In the genomic region with DNA sequence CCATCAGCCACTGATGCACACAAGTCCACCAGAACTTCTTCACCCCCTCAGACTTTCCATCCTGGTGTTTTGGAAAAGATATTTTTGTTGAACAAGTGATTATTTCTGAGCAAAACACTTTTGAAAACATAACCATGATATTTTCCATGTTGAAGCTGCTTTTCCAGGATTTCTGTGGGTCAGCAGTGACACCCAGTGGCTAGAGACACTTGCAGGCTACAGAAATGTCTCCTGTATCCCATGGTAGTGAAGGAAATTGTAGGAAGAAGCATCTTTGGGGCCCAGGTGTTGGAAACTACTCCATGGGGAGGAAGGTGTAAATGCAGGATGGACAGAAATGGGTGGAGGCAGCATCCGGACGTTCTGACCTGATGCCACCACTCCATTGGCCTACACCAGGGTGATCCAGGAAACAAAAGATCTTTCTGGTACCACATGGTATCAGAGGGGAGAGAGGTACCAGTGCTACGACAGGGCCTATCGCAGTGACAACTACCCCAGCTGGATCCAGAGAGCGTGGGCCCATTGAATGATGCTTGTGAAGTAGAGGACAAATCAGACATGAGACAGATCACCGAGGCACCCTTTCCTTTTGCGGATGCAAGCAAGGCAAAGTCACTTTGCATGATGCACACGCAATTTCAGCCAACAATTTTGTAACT, we compare ENCODE assay signal across 8 cellular contexts.
DNase-seq lines count a peak whose midpoint lies in the region; ATAC-seq and TF ChIP-seq lines count a peak whose summit lies in the region.

No MANE protein-coding gene starts in this region.

- H3K4me3 ChIP-seq in astrocyte of the spinal cord (ENCODE audit: low read depth, low read length) (no peak overlapping the region), upper lobe of right lung (no peak overlapping the region)

- peaks cover 6% of the 10 kb centered on the region for H3K27me3 Mint-ChIP-seq in nephron progenitor cell (ENCODE audit: low read depth, poor library complexity)

- H3K9me3 Mint-ChIP-seq in nephron progenitor cell = no peaks in the 10 kb centered on the region

- H3K27ac ChIP-seq in upper lobe of right lung = no peak overlapping the region

- no peaks in the 10 kb centered on the region for H3K4me1 Mint-ChIP-seq in nephron progenitor cell

- H3K27ac Mint-ChIP-seq in nephron progenitor cell = no peak overlapping the region

- no peaks in the 10 kb centered on the region for H3K36me3 ChIP-seq in upper lobe of right lung

- peak; percentile 18 for TF ChIP-seq CTCF in astrocyte of the spinal cord (IDR thresholded peaks at IDR 0.05; ENCODE audit: low read depth, low read length)
- peak; percentile 30 for TF ChIP-seq CTCF in nephron progenitor cell (IDR thresholded peaks at IDR 0.05)
- TF ChIP-seq CTCF in upper lobe of right lung (IDR thresholded peaks at IDR 0.05) = no peak

- in situ Hi-C loops in astrocyte of the spinal cord (cut with HindIII; ENCODE audit: low sequenced_read_pairs) = no loop called here

- no peak overlapping the region for H3K4me3 Mint-ChIP-seq in nephron progenitor cell

- DNase-seq in DMS79 (lab: John Stamatoyannopoulos, UW) = peak; percentile 8
- DNase-seq in NCI-H1105 (lab: John Stamatoyannopoulos, UW) = peak; percentile 3
- DNase-seq in astrocyte of the spinal cord (ENCODE audit: low read depth, low spot score) = no peak
- DNase-seq in nephron progenitor cell = no peak
- no peak for DNase-seq in upper lobe of right lung
- no peak for DNase-seq in left ventricle myocardium superior
- no peak for DNase-seq in GDM1 (lab: John Stamatoyannopoulos, UW)

- H3K4me1 ChIP-seq in upper lobe of right lung = no peaks in the 10 kb centered on the region

- no peaks in the 10 kb centered on the region for H3K9me3 ChIP-seq in upper lobe of right lung

- intact Hi-C loops in upper lobe of right lung (cut with DNase I) (no loop called here), left ventricle myocardium superior (cut with micrococcal nuclease) (no loop called here)

- H3K36me3 Mint-ChIP-seq in nephron progenitor cell (ENCODE audit: low read depth) = no peaks in the 10 kb centered on the region

- no peak for ATAC-seq in upper lobe of right lung
- no peak for ATAC-seq in GM19324 (IDR thresholded peaks at IDR 0.05; ENCODE audit: low FRiP score, unreplicated experiment)
- no peak for ATAC-seq in left ventricle myocardium superior

- peaks cover 6% of the 10 kb centered on the region for H3K27me3 ChIP-seq in upper lobe of right lung

Comparison
In these comparisons a context has a peak if more than half of its experiments do, and no peak if none do; other contexts are left out.
1. DNase-seq: peak in DMS79 (single experiment) and NCI-H1105 (single experiment); none in astrocyte of the spinal cord (single experiment), nephron progenitor cell (single experiment), upper lobe of right lung (single experiment), left ventricle myocardium superior (single experiment) and GDM1 (single experiment).